Comparison of ENCODE assay signal across 15 cellular contexts in genomic region chr6:18259675-18260447, GRCh38. TPM values are rescaled to one million over a fixed set of nuclear protein-coding genes. Genes with fewer than 3 reads are reported as not detected.
A peak's percentile ranks its signal among the peaks of the same experiment; 100 is the strongest.
DNase-seq lines count a peak whose midpoint lies in the region; ATAC-seq and TF ChIP-seq lines count a peak whose summit lies in the region.
"Had no signal": no experiment of that assay in that cellular context is flagged by ENCODE, and none has a peak within 500 bp of the region (broad histone marks: within the 10 kb centered on the region; RNA-seq: fewer than 3 reads in every experiment).

No MANE protein-coding gene starts in this region.

- DNase-seq in MCF 10A (ENCODE audit: unreplicated experiment) (no peak), breast epithelium (ENCODE audit: low spot score in 2 of 2) (no peak), SK-N-MC (ENCODE audit: low read depth, low spot score) (no peak), fibroblast of mammary gland (ENCODE audit: low read depth) (peak; percentile 35), type B pancreatic cell (ENCODE audit: extremely low spot score, unreplicated experiment) (no peak), NCI-H748 (lab: John Stamatoyannopoulos, UW; ENCODE audit: unreplicated experiment) (no peak), mesendoderm (no peak)
- DNase-seq: amniotic stem cell, esophagus squamous epithelium, NCI-H1417 treated with DMSO at 0.1 percent for 48 hours, transverse colon, WERI-Rb-1 had no signal

- POLR2A ChIA-PET in MCF 10A (lab: Yijun Ruan, JAX) = interaction anchor here (0.5 to 6.0 kb wide), 7 partner anchors 9 to 130 kb away, joined by 3 to 65 read pairs (median 7); no protein-coding TSS in a partner anchor

- H3K27me3 ChIP-seq in breast epithelium (no peaks in the 10 kb centered on the region), mesendoderm (ENCODE audit: insufficient read depth, low read length, poor library complexity) (no peaks in the 10 kb centered on the region)
- H3K27me3 ChIP-seq: esophagus squamous epithelium, transverse colon had no signal

- H3K79me2 ChIP-seq in mesendoderm (ENCODE audit: control insufficient read depth, insufficient read depth, low read length) = peaks cover 69% of the 10 kb centered on the region

- CTCF ChIA-PET in MCF 10A (lab: Yijun Ruan, JAX) = no interaction called here

- no peaks in the 10 kb centered on the region for H3K27me3 Mint-ChIP-seq in MCF 10A (ENCODE audit: insufficient read depth, unreplicated experiment)
- no peaks in the 10 kb centered on the region for H3K27me3 Mint-ChIP-seq in type B pancreatic cell

- intact Hi-C loops in MCF 10A (cut with micrococcal nuclease) (loop anchor here (5.0 kb wide), 2 partner anchors 127 to 273 kb away; partner anchors contain the start of genes KIF13A and RNF144B), breast epithelium (cut with DNase I; ENCODE audit: low total_unique reads) (no loop called here)

- TF ChIP-seq CTCF in MCF 10A (IDR thresholded peaks at IDR 0.05; ENCODE audit: unreplicated experiment) = no peak
- no peak for TF ChIP-seq CTCF in breast epithelium (IDR thresholded peaks at IDR 0.05)
- no peak for TF ChIP-seq CTCF in fibroblast of mammary gland (conservative IDR thresholded peaks at IDR 0.05; ENCODE audit: control insufficient read depth, insufficient read depth, low read depth, low read length)
- TF ChIP-seq CTCF in type B pancreatic cell (conservative IDR thresholded peaks at IDR 0.05) = no peak

- peaks cover 6% of the 10 kb centered on the region for H3K36me3 ChIP-seq in breast epithelium
- peaks cover 83% of the 10 kb centered on the region for H3K36me3 ChIP-seq in SK-N-MC (ENCODE audit: insufficient read depth, low read length)
- H3K36me3 ChIP-seq in mesendoderm (ENCODE audit: control insufficient read depth, insufficient read depth, low read length) = peaks cover 2% of the 10 kb centered on the region
- H3K36me3 ChIP-seq: prostate gland had no signal

- no peak overlapping the region for H3K4ac ChIP-seq in mesendoderm (ENCODE audit: low read depth, low read length)

- H4K8ac ChIP-seq in mesendoderm (ENCODE audit: low read depth, low read length) = no peak overlapping the region

- no peak overlapping the region for H4K5ac ChIP-seq in mesendoderm (ENCODE audit: low read length)

- H3K9ac ChIP-seq in SK-N-MC (ENCODE audit: insufficient read length) = peak overlapping the region; percentile 29
- H3K9ac ChIP-seq in mesendoderm (ENCODE audit: low read length) = no peak overlapping the region

- H2BK15ac ChIP-seq in mesendoderm (replicated peaks; ENCODE audit: low read depth) = no peak overlapping the region

- H3K23ac ChIP-seq in mesendoderm (ENCODE audit: low read length) = no peak overlapping the region

- no peak for TF ChIP-seq POLR2A in breast epithelium (IDR thresholded peaks at IDR 0.05)

- no CpG with 5 or more reads among the region's 4 CpGs for WGBS in mesendoderm (ENCODE audit: extremely low coverage, insufficient coverage, low lambda C conversion rate)

- H3K4me1 Mint-ChIP-seq in MCF 10A (ENCODE audit: insufficient read depth, unreplicated experiment) (peaks cover 29% of the 10 kb centered on the region), type B pancreatic cell (ENCODE audit: unreplicated experiment) (peaks cover 35% of the 10 kb centered on the region)

- peak overlapping the region; percentile 81 for H3K27ac Mint-ChIP-seq in MCF 10A (ENCODE audit: low read depth, unreplicated experiment)
- H3K27ac Mint-ChIP-seq in type B pancreatic cell = peak overlapping the region; percentile 7

- no peak overlapping the region for H2AK5ac ChIP-seq in mesendoderm (ENCODE audit: low read length)

- peaks cover 47% of the 10 kb centered on the region for H3K36me3 Mint-ChIP-seq in MCF 10A (ENCODE audit: insufficient read depth, unreplicated experiment)
- H3K36me3 Mint-ChIP-seq in type B pancreatic cell = peaks cover 46% of the 10 kb centered on the region

- no peaks in the 10 kb centered on the region for H3K9me3 Mint-ChIP-seq in MCF 10A (ENCODE audit: unreplicated experiment)
- no peaks in the 10 kb centered on the region for H3K9me3 Mint-ChIP-seq in type B pancreatic cell

- H3K18ac ChIP-seq in mesendoderm (ENCODE audit: low read length) = no peak overlapping the region

- H3K4me1 ChIP-seq in breast epithelium = peaks cover 0 to 5% of the 10 kb centered on the region in 2 donors
- H3K4me1 ChIP-seq in mesendoderm (ENCODE audit: control insufficient read depth, low read depth, low read length) = peaks cover 5% of the 10 kb centered on the region
- H3K4me1 ChIP-seq: prostate gland had no signal

- H3K9me3 ChIP-seq in breast epithelium (no peaks in the 10 kb centered on the region), SK-N-MC (ENCODE audit: low read depth, low read length) (no peaks in the 10 kb centered on the region)
- H3K9me3 ChIP-seq: esophagus squamous epithelium, prostate gland, transverse colon had no signal

- H3K56ac ChIP-seq in mesendoderm (ENCODE audit: low read length) = no peak overlapping the region

- BruUV-seq in MCF 10A (replicated peaks; lab: Mats Ljungman, UMichigan) = no TSS peak

- no peak overlapping the region for H2BK120ac ChIP-seq in mesendoderm (ENCODE audit: low read depth, low read length)

- H3K4me2 ChIP-seq in mesendoderm (ENCODE audit: low read length) = no peak overlapping the region

- H2BK5ac ChIP-seq in mesendoderm (ENCODE audit: low read length) = no peak overlapping the region

- peaks cover 2% of the 10 kb centered on the region for H3K79me1 ChIP-seq in mesendoderm (ENCODE audit: low read length)

- ATAC-seq in GM21723 (IDR thresholded peaks at IDR 0.05; ENCODE audit: unreplicated experiment) = no peak

- H3K4me3 Mint-ChIP-seq in MCF 10A (ENCODE audit: unreplicated experiment) (peak overlapping the region; percentile 51), type B pancreatic cell (peak overlapping the region; percentile 94)

- H3K27ac ChIP-seq in breast epithelium (no peak overlapping the region), SK-N-MC (peak overlapping the region; percentile 49; the same call in 1 of the 2 replicates), mesendoderm (ENCODE audit: low read depth, low read length) (no peak overlapping the region)
- H3K27ac ChIP-seq: HL-60, prostate gland, WERI-Rb-1 had no signal

- H3K4me3 ChIP-seq in breast epithelium = no peak overlapping the region
- 0 out of 2 replicates have a peak overlapping the region, but pooled peaks have one; percentile 34 for H3K4me3 ChIP-seq in SK-N-MC
- H3K4me3 ChIP-seq in fibroblast of mammary gland (ENCODE audit: control insufficient read depth, low read depth, low read length) = no peak overlapping the region
- H3K4me3 ChIP-seq in mesendoderm (ENCODE audit: low read length) = no peak overlapping the region
- H3K4me3 ChIP-seq: esophagus squamous epithelium, prostate gland, transverse colon had no signal

RNA-seq across cellular contexts. Expression of gene DEK, which starts 4.5 kb away (rescaled TPM):
- total RNA-seq in MCF 10A (2022) (118 and 148 TPM in 2 replicates), breast epithelium (100 to 1,000 TPM; 107 to 162 (median 125) TPM), type B pancreatic cell (ENCODE audit: low replicate concordance) (84.2 and 124 TPM in 2 replicates)
- polyA plus RNA-seq in mesendoderm (2013, experiment 1 of 2) = 262 TPM
- 269 TPM for polyA plus RNA-seq in mesendoderm (2013, experiment 2 of 2)
